In genomic region chr2:209790066-209790728, GRCh38 we compare ENCODE assay signal across 10 cellular contexts. TPM values are rescaled to one million over a fixed set of nuclear protein-coding genes. Genes with fewer than 3 reads are reported as not detected.
DNase-seq lines count a peak whose midpoint lies in the region; ATAC-seq lines count a peak whose summit lies in the region.
"Had no signal": no experiment of that assay in that cellular context is flagged by ENCODE, and none has a peak within 500 bp of the region (broad histone marks: within the 10 kb centered on the region; RNA-seq: fewer than 3 reads in every experiment).

No MANE protein-coding gene starts in this region.

- H3K27me3 Mint-ChIP-seq in T-helper 2 cell treated with Interferon-gamma antibody and Interleukin-4, amounts not matched to agents 5 μg/mL and 100 μg/mL, for 36 hours (ENCODE audit: low read depth), result no peaks in the 10 kb centered on the region
- H3K27me3 Mint-ChIP-seq in natural killer cell treated with Interleukin-12 subunit alpha and Interleukin-12 subunit beta and Interleukin-15 and Interleukin-18, amount 100 ng/mL, for 72 hours, result no peaks in the 10 kb centered on the region

- no peak overlapping the region for H3K4me2 ChIP-seq in mesendoderm (ENCODE audit: low read length)

- no peaks in the 10 kb centered on the region for H3K79me1 ChIP-seq in mesendoderm (ENCODE audit: low read length)

- no peaks in the 10 kb centered on the region for H3K36me3 Mint-ChIP-seq in T-helper 2 cell treated with Interferon-gamma antibody and Interleukin-4, amounts not matched to agents 5 μg/mL and 100 μg/mL, for 36 hours (ENCODE audit: low read depth)
- H3K36me3 Mint-ChIP-seq in natural killer cell treated with Interleukin-12 subunit alpha and Interleukin-12 subunit beta and Interleukin-15 and Interleukin-18, amount 100 ng/mL, for 72 hours, result no peaks in the 10 kb centered on the region

- no peak overlapping the region for H3K9ac ChIP-seq in mesendoderm (ENCODE audit: low read length)

- H3K27ac Mint-ChIP-seq in T-helper 2 cell treated with Interferon-gamma antibody and Interleukin-4, amounts not matched to agents 5 μg/mL and 100 μg/mL, for 36 hours, result no peak overlapping the region
- H3K27ac Mint-ChIP-seq in natural killer cell treated with Interleukin-12 subunit alpha and Interleukin-12 subunit beta and Interleukin-15 and Interleukin-18, amount 100 ng/mL, for 72 hours, result no peak overlapping the region

- no peak overlapping the region for H4K5ac ChIP-seq in mesendoderm (ENCODE audit: low read length)

- H2BK5ac ChIP-seq in mesendoderm (ENCODE audit: low read length), result no peak overlapping the region

- H3K27ac ChIP-seq in mesendoderm (ENCODE audit: low read depth, low read length), result no peak overlapping the region
- H3K27ac ChIP-seq: pancreas had no signal

- H3K36me3 ChIP-seq in mesendoderm (ENCODE audit: control insufficient read depth, insufficient read depth, low read length), result no peaks in the 10 kb centered on the region
- H3K36me3 ChIP-seq: pancreas had no signal

- no peaks in the 10 kb centered on the region for H3K4me1 ChIP-seq in mesendoderm (ENCODE audit: control insufficient read depth, low read depth, low read length)
- H3K4me1 ChIP-seq: pancreas had no signal

- ATAC-seq in HG03097 (IDR thresholded peaks at IDR 0.05; ENCODE audit: low FRiP score, unreplicated experiment), result peak; percentile 82
- no peak for ATAC-seq in natural killer cell treated with Interleukin-12 subunit alpha and Interleukin-12 subunit beta and Interleukin-15 and Interleukin-18, amount 100 ng/mL, for 72 hours
- ATAC-seq: pancreas had no signal

- H3K9me3 Mint-ChIP-seq in T-helper 2 cell treated with Interferon-gamma antibody and Interleukin-4, amounts not matched to agents 5 μg/mL and 100 μg/mL, for 36 hours, result no peaks in the 10 kb centered on the region
- H3K9me3 Mint-ChIP-seq in natural killer cell treated with Interleukin-12 subunit alpha and Interleukin-12 subunit beta and Interleukin-15 and Interleukin-18, amount 100 ng/mL, for 72 hours, result no peaks in the 10 kb centered on the region

- peak overlapping the region; percentile 45 for H3K4me3 Mint-ChIP-seq in T-helper 2 cell treated with Interferon-gamma antibody and Interleukin-4, amounts not matched to agents 5 μg/mL and 100 μg/mL, for 36 hours
- peak overlapping the region; percentile 79 for H3K4me3 Mint-ChIP-seq in natural killer cell treated with Interleukin-12 subunit alpha and Interleukin-12 subunit beta and Interleukin-15 and Interleukin-18, amount 100 ng/mL, for 72 hours

- H3K27me3 ChIP-seq in mesendoderm (ENCODE audit: insufficient read depth, low read length, poor library complexity), result no peaks in the 10 kb centered on the region
- H3K27me3 ChIP-seq: pancreas had no signal

- H2BK120ac ChIP-seq in mesendoderm (ENCODE audit: low read depth, low read length), result no peak overlapping the region

- H3K23ac ChIP-seq in mesendoderm (ENCODE audit: low read length), result no peak overlapping the region

- H3K4me1 Mint-ChIP-seq in T-helper 2 cell treated with Interferon-gamma antibody and Interleukin-4, amounts not matched to agents 5 μg/mL and 100 μg/mL, for 36 hours (ENCODE audit: low read depth), result peaks cover 8% of the 10 kb centered on the region
- H3K4me1 Mint-ChIP-seq in natural killer cell treated with Interleukin-12 subunit alpha and Interleukin-12 subunit beta and Interleukin-15 and Interleukin-18, amount 100 ng/mL, for 72 hours (ENCODE audit: low read depth in 2 of 2), result peaks cover 8 to 11% of the 10 kb centered on the region in 2 donors

- no peak overlapping the region for H4K8ac ChIP-seq in mesendoderm (ENCODE audit: low read depth, low read length)

- no peak overlapping the region for H3K18ac ChIP-seq in mesendoderm (ENCODE audit: low read length)

- no peak overlapping the region for H2AK5ac ChIP-seq in mesendoderm (ENCODE audit: low read length)

- H3K4ac ChIP-seq in mesendoderm (ENCODE audit: low read depth, low read length), result no peak overlapping the region

- no peaks in the 10 kb centered on the region for H3K79me2 ChIP-seq in mesendoderm (ENCODE audit: control insufficient read depth, insufficient read depth, low read length)

- WGBS in mesendoderm (ENCODE audit: extremely low coverage, insufficient coverage, low lambda C conversion rate), result no CpG with 5 or more reads among the region's 6 CpGs

- no peak overlapping the region for H3K56ac ChIP-seq in mesendoderm (ENCODE audit: low read length)

- DNase-seq in NOMO-1 (lab: John Stamatoyannopoulos, UW; ENCODE audit: unreplicated experiment in 2 of 2) (peak; percentile 1 to 45), NOMO-1 treated with dmso at 0.1 percent for 144 hours (lab: John Stamatoyannopoulos, UW; ENCODE audit: unreplicated experiment) (no peak), NCI-H1694 (lab: John Stamatoyannopoulos, UW) (no peak), NCI-H146 (lab: John Stamatoyannopoulos, UW) (no peak), mesendoderm (no peak)
- no peak for DNase-seq in T-helper 2 cell treated with Interferon-gamma antibody and Interleukin-4, amounts not matched to agents 5 μg/mL and 100 μg/mL, for 36 hours (ENCODE audit: low spot score)
- DNase-seq in natural killer cell treated with Interleukin-12 subunit alpha and Interleukin-12 subunit beta and Interleukin-15 and Interleukin-18, amount 100 ng/mL, for 72 hours (ENCODE audit: low spot score), result no peak
- DNase-seq: hippocampal formation, pancreas had no signal

- H2BK15ac ChIP-seq in mesendoderm (replicated peaks; ENCODE audit: low read depth), result no peak overlapping the region

- no peak overlapping the region for H3K4me3 ChIP-seq in mesendoderm (ENCODE audit: low read length)
- H3K4me3 ChIP-seq: pancreas had no signal

RNA-seq across cellular contexts. Expression of gene UNC80, which starts 18.6 kb away (rescaled TPM):
- not detected for total RNA-seq in natural killer cell treated with Interleukin-12 subunit alpha and Interleukin-12 subunit beta and Interleukin-15 and Interleukin-18, amount 100 ng/mL, for 72 hours
- 0.11 TPM for polyA plus RNA-seq in mesendoderm (2013, experiment 1 of 2)
- 0.04 TPM for polyA plus RNA-seq in mesendoderm (2013, experiment 2 of 2)

Comparison
In these comparisons a context has a peak if more than half of its experiments do, and no peak if none do; other contexts are left out.
1. DNase-seq: peak in NOMO-1 (2 of 2); none in NOMO-1 treated with dmso at 0.1 percent for 144 hours (single experiment), T-helper 2 cell treated with Interferon-gamma antibody and Interleukin-4, amounts not matched to agents 5 μg/mL and 100 μg/mL, for 36 hours (single experiment), natural killer cell treated with Interleukin-12 subunit alpha and Interleukin-12 subunit beta and Interleukin-15 and Interleukin-18, amount 100 ng/mL, for 72 hours (single experiment), NCI-H1694 (single experiment), NCI-H146 (single experiment) and mesendoderm (single experiment).